Comparison of ENCODE assay signal across 1 cellular context in the genomic region with DNA sequence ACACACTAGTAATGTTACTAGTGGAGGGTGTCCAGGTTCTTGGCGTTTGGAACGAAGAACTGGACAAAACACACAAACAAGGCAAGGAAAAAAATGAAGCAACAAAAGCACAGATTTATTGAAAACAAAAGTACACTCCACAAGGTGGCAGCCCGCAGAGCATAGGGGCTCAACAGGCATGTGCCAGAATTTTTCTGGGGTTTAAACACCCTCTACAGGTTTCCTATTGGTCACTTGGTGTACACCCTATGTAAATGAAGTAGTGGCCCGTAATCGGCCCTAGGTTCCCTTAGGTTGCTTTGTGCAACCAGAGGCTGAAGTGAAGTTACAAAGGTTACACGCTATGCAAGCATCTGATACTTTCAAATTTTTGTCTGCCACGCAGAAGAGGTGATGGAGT.
TF ChIP-seq lines count a peak whose summit lies in the region.

No MANE protein-coding gene starts in this region.

TF ChIP-seq in HepG2, 621 proteins besides CTCF, POLR2A, EP300 and RAD21 (continues in another document):
- no peak for TF ChIP-seq ZNF776 (CRISPR knock-in tag; IDR thresholded peaks at IDR 0.05)
- peak; percentile 45 for TF ChIP-seq SAP130 (CRISPR knock-in tag; IDR thresholded peaks at IDR 0.05; ENCODE audit: low read depth)
- TF ChIP-seq NFYB (CRISPR knock-in tag; IDR thresholded peaks at IDR 0.05), result peak; percentile 43; the same call in 1 of the 2 replicates
- TF ChIP-seq BHLHE40 (IDR thresholded peaks at IDR 0.05; ENCODE audit: low read length), result 0 out of 2 replicates have a peak, but pooled peaks have one; percentile 25
- no peak for TF ChIP-seq MED8 (CRISPR knock-in tag; IDR thresholded peaks at IDR 0.05; ENCODE audit: insufficient replicate concordance)
- peak; percentile 56 for TF ChIP-seq NFYC (CRISPR knock-in tag; IDR thresholded peaks at IDR 0.05)
- no peak for TF ChIP-seq ZNF354B (CRISPR knock-in tag; IDR thresholded peaks at IDR 0.05)
- TF ChIP-seq, protein P1, sequence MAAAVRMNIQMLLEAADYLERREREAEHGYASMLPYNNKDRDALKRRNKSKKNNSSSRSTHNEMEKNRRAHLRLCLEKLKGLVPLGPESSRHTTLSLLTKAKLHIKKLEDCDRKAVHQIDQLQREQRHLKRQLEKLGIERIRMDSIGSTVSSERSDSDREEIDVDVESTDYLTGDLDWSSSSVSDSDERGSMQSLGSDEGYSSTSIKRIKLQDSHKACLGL (CRISPR knock-in tag; IDR thresholded peaks at IDR 0.05), result no peak
- peak; percentile 17; the same call in 1 of the 2 replicates for TF ChIP-seq STAG1 (CRISPR knock-in tag; IDR thresholded peaks at IDR 0.05)
- peak; percentile 58; the same call in 1 of the 2 replicates for TF ChIP-seq PHF21A (CRISPR knock-in tag; IDR thresholded peaks at IDR 0.05)
- TF ChIP-seq, protein P2, sequence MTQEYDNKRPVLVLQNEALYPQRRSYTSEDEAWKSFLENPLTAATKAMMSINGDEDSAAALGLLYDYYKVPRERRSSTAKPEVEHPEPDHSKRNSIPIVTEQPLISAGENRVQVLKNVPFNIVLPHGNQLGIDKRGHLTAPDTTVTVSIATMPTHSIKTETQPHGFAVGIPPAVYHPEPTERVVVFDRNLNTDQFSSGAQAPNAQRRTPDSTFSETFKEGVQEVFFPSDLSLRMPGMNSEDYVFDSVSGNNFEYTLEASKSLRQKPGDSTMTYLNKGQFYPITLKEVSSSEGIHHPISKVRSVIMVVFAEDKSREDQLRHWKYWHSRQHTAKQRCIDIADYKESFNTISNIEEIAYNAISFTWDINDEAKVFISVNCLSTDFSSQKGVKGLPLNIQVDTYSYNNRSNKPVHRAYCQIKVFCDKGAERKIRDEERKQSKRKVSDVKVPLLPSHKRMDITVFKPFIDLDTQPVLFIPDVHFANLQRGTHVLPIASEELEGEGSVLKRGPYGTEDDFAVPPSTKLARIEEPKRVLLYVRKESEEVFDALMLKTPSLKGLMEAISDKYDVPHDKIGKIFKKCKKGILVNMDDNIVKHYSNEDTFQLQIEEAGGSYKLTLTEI (CRISPR knock-in tag; conservative IDR thresholded peaks at IDR 0.05), result no peak
- no peak for TF ChIP-seq ZNF431 (CRISPR knock-in tag; IDR thresholded peaks at IDR 0.05; ENCODE audit: borderline replicate concordance, low read depth)
- no peak for TF ChIP-seq KAT8 (CRISPR knock-in tag; IDR thresholded peaks at IDR 0.05)
- TF ChIP-seq ZNF530 (CRISPR knock-in tag; IDR thresholded peaks at IDR 0.05; ENCODE audit: low read depth), result no peak
- no peak for TF ChIP-seq ZNF292 (CRISPR knock-in tag; IDR thresholded peaks at IDR 0.05; ENCODE audit: borderline replicate concordance, low read depth)
- TF ChIP-seq EHMT2 (IDR thresholded peaks at IDR 0.05; ENCODE audit: borderline replicate concordance, low read depth, low read length), result no peak
- TF ChIP-seq CEBPB (IDR thresholded peaks at IDR 0.05; ENCODE audit: borderline replicate concordance, low read depth, low read length), result peak; percentile 18; the same call in 1 of the 2 replicates
- TF ChIP-seq, protein P3, sequence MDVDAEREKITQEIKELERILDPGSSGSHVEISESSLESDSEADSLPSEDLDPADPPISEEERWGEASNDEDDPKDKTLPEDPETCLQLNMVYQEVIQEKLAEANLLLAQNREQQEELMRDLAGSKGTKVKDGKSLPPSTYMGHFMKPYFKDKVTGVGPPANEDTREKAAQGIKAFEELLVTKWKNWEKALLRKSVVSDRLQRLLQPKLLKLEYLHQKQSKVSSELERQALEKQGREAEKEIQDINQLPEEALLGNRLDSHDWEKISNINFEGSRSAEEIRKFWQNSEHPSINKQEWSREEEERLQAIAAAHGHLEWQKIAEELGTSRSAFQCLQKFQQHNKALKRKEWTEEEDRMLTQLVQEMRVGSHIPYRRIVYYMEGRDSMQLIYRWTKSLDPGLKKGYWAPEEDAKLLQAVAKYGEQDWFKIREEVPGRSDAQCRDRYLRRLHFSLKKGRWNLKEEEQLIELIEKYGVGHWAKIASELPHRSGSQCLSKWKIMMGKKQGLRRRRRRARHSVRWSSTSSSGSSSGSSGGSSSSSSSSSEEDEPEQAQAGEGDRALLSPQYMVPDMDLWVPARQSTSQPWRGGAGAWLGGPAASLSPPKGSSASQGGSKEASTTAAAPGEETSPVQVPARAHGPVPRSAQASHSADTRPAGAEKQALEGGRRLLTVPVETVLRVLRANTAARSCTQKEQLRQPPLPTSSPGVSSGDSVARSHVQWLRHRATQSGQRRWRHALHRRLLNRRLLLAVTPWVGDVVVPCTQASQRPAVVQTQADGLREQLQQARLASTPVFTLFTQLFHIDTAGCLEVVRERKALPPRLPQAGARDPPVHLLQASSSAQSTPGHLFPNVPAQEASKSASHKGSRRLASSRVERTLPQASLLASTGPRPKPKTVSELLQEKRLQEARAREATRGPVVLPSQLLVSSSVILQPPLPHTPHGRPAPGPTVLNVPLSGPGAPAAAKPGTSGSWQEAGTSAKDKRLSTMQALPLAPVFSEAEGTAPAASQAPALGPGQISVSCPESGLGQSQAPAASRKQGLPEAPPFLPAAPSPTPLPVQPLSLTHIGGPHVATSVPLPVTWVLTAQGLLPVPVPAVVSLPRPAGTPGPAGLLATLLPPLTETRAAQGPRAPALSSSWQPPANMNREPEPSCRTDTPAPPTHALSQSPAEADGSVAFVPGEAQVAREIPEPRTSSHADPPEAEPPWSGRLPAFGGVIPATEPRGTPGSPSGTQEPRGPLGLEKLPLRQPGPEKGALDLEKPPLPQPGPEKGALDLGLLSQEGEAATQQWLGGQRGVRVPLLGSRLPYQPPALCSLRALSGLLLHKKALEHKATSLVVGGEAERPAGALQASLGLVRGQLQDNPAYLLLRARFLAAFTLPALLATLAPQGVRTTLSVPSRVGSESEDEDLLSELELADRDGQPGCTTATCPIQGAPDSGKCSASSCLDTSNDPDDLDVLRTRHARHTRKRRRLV (CRISPR knock-in tag; IDR thresholded peaks at IDR 0.05), result 0 out of 2 replicates have a peak, but pooled peaks have one; percentile 28
- TF ChIP-seq, protein P4, sequence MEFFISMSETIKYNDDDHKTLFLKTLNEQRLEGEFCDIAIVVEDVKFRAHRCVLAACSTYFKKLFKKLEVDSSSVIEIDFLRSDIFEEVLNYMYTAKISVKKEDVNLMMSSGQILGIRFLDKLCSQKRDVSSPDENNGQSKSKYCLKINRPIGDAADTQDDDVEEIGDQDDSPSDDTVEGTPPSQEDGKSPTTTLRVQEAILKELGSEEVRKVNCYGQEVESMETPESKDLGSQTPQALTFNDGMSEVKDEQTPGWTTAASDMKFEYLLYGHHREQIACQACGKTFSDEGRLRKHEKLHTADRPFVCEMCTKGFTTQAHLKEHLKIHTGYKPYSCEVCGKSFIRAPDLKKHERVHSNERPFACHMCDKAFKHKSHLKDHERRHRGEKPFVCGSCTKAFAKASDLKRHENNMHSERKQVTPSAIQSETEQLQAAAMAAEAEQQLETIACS (CRISPR knock-in tag; IDR thresholded peaks at IDR 0.05), result no peak
- TF ChIP-seq ZNF235 (CRISPR knock-in tag; IDR thresholded peaks at IDR 0.05; ENCODE audit: borderline replicate concordance), result no peak
- TF ChIP-seq ARNT2 (CRISPR knock-in tag; IDR thresholded peaks at IDR 0.05; ENCODE audit: low read depth), result no peak
- no peak for TF ChIP-seq TEAD2 (CRISPR knock-in tag; IDR thresholded peaks at IDR 0.05)
- TF ChIP-seq JUN (CRISPR knock-in tag; IDR thresholded peaks at IDR 0.05), result no peak
- no peak for TF ChIP-seq CBX5 (CRISPR knock-in tag; IDR thresholded peaks at IDR 0.05; ENCODE audit: borderline replicate concordance)
- TF ChIP-seq GLI4 (CRISPR knock-in tag; IDR thresholded peaks at IDR 0.05; ENCODE audit: borderline replicate concordance), result no peak
- no peak for TF ChIP-seq MTA1 (CRISPR knock-in tag; IDR thresholded peaks at IDR 0.05; ENCODE audit: borderline replicate concordance)
- TF ChIP-seq ZNF264 (CRISPR knock-in tag; IDR thresholded peaks at IDR 0.05), result no peak
- TF ChIP-seq ZNF121 (CRISPR knock-in tag; IDR thresholded peaks at IDR 0.05), result no peak
- TF ChIP-seq JUND (CRISPR knock-in tag; IDR thresholded peaks at IDR 0.05), result no peak
- TF ChIP-seq WIZ (CRISPR knock-in tag; IDR thresholded peaks at IDR 0.05), result no peak
- TF ChIP-seq ZKSCAN8 (CRISPR knock-in tag; IDR thresholded peaks at IDR 0.05; ENCODE audit: borderline replicate concordance), result no peak
- TF ChIP-seq, protein P5, sequence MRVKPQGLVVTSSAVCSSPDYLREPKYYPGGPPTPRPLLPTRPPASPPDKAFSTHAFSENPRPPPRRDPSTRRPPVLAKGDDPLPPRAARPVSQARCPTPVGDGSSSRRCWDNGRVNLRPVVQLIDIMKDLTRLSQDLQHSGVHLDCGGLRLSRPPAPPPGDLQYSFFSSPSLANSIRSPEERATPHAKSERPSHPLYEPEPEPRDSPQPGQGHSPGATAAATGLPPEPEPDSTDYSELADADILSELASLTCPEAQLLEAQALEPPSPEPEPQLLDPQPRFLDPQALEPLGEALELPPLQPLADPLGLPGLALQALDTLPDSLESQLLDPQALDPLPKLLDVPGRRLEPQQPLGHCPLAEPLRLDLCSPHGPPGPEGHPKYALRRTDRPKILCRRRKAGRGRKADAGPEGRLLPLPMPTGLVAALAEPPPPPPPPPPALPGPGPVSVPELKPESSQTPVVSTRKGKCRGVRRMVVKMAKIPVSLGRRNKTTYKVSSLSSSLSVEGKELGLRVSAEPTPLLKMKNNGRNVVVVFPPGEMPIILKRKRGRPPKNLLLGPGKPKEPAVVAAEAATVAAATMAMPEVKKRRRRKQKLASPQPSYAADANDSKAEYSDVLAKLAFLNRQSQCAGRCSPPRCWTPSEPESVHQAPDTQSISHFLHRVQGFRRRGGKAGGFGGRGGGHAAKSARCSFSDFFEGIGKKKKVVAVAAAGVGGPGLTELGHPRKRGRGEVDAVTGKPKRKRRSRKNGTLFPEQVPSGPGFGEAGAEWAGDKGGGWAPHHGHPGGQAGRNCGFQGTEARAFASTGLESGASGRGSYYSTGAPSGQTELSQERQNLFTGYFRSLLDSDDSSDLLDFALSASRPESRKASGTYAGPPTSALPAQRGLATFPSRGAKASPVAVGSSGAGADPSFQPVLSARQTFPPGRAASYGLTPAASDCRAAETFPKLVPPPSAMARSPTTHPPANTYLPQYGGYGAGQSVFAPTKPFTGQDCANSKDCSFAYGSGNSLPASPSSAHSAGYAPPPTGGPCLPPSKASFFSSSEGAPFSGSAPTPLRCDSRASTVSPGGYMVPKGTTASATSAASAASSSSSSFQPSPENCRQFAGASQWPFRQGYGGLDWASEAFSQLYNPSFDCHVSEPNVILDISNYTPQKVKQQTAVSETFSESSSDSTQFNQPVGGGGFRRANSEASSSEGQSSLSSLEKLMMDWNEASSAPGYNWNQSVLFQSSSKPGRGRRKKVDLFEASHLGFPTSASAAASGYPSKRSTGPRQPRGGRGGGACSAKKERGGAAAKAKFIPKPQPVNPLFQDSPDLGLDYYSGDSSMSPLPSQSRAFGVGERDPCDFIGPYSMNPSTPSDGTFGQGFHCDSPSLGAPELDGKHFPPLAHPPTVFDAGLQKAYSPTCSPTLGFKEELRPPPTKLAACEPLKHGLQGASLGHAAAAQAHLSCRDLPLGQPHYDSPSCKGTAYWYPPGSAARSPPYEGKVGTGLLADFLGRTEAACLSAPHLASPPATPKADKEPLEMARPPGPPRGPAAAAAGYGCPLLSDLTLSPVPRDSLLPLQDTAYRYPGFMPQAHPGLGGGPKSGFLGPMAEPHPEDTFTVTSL (CRISPR knock-in tag; IDR thresholded peaks at IDR 0.05; ENCODE audit: borderline replicate concordance), result no peak
- TF ChIP-seq ZNF44 (CRISPR knock-in tag; IDR thresholded peaks at IDR 0.05), result no peak
- TF ChIP-seq FOXP1 (IDR thresholded peaks at IDR 0.05), result no peak
- TF ChIP-seq FOXP1 (CRISPR knock-in tag; IDR thresholded peaks at IDR 0.05), result no peak
- TF ChIP-seq ZFP36L1 (CRISPR knock-in tag; IDR thresholded peaks at IDR 0.05), result no peak
- no peak for TF ChIP-seq MLLT10 (CRISPR knock-in tag; IDR thresholded peaks at IDR 0.05)
- TF ChIP-seq GFI1 (CRISPR knock-in tag; IDR thresholded peaks at IDR 0.05; ENCODE audit: borderline replicate concordance), result peak; percentile 86
- no peak for TF ChIP-seq HNRNPH1 (optimal IDR thresholded peaks at IDR 0.05; ENCODE audit: low read depth, low read length)
- no peak for TF ChIP-seq RORA (CRISPR knock-in tag; IDR thresholded peaks at IDR 0.05)
- TF ChIP-seq, protein P6, sequence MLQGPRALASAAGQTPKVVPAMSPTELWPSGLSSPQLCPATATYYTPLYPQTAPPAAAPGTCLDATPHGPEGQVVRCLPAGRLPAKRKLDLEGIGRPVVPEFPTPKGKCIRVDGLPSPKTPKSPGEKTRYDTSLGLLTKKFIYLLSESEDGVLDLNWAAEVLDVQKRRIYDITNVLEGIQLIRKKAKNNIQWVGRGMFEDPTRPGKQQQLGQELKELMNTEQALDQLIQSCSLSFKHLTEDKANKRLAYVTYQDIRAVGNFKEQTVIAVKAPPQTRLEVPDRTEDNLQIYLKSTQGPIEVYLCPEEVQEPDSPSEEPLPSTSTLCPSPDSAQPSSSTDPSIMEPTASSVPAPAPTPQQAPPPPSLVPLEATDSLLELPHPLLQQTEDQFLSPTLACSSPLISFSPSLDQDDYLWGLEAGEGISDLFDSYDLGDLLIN (CRISPR knock-in tag; IDR thresholded peaks at IDR 0.05; ENCODE audit: borderline replicate concordance), result no peak
- TF ChIP-seq, protein P7, sequence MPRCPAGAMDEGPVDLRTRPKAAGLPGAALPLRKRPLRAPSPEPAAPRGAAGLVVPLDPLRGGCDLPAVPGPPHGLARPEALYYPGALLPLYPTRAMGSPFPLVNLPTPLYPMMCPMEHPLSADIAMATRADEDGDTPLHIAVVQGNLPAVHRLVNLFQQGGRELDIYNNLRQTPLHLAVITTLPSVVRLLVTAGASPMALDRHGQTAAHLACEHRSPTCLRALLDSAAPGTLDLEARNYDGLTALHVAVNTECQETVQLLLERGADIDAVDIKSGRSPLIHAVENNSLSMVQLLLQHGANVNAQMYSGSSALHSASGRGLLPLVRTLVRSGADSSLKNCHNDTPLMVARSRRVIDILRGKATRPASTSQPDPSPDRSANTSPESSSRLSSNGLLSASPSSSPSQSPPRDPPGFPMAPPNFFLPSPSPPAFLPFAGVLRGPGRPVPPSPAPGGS (CRISPR knock-in tag; IDR thresholded peaks at IDR 0.05), result no peak
- no peak for TF ChIP-seq HCFC1 (IDR thresholded peaks at IDR 0.05; ENCODE audit: low read depth, low read length)
- TF ChIP-seq ZNF713 (CRISPR knock-in tag; IDR thresholded peaks at IDR 0.05), result no peak
- 0 out of 2 replicates have a peak, but pooled peaks have one; percentile 66 for TF ChIP-seq ZNF20 (CRISPR knock-in tag; IDR thresholded peaks at IDR 0.05)
- no peak for TF ChIP-seq SALL1 (CRISPR knock-in tag; IDR thresholded peaks at IDR 0.05)
- TF ChIP-seq EEA1 (CRISPR knock-in tag; IDR thresholded peaks at IDR 0.05; ENCODE audit: borderline replicate concordance), result no peak
- TF ChIP-seq, protein P8, sequence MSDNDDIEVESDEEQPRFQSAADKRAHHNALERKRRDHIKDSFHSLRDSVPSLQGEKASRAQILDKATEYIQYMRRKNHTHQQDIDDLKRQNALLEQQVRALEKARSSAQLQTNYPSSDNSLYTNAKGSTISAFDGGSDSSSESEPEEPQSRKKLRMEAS (IDR thresholded peaks at IDR 0.05), result peak; percentile 47; the same call in 1 of the 2 replicates
- TF ChIP-seq SAFB2 (CRISPR knock-in tag; IDR thresholded peaks at IDR 0.05; ENCODE audit: borderline replicate concordance, low read depth), result no peak
- no peak for TF ChIP-seq RCOR2 (CRISPR knock-in tag; IDR thresholded peaks at IDR 0.05)
